Comparison of ENCODE assay signal across 1 cellular context in genomic region chr16:81042821-81043220, GRCh38.
TF ChIP-seq lines count a peak whose summit lies in the region.

No MANE protein-coding gene starts in this region.

TF ChIP-seq in HepG2, 621 proteins besides CTCF, POLR2A, EP300 and RAD21:
- TF ChIP-seq PAXIP1 (CRISPR knock-in tag; conservative IDR thresholded peaks at IDR 0.05) (0 out of 2 replicates have a peak, but pooled peaks have one; percentile 17), SOX6 (IDR thresholded peaks at IDR 0.05) (no peak), SOX6 (CRISPR knock-in tag; IDR thresholded peaks at IDR 0.05) (peak; percentile 62), SOX5 (CRISPR knock-in tag; IDR thresholded peaks at IDR 0.05; ENCODE audit: borderline replicate concordance) (peak; percentile 48; the same call in 1 of the 2 replicates), KDM6A (CRISPR knock-in tag; IDR thresholded peaks at IDR 0.05; ENCODE audit: low read depth) (no peak), PHB2 (IDR thresholded peaks at IDR 0.05; ENCODE audit: partially characterized antibody) (no peak), CEBPB (IDR thresholded peaks at IDR 0.05; ENCODE audit: borderline replicate concordance, low read depth, low read length) (peak; percentile 83), CEBPG (CRISPR knock-in tag; IDR thresholded peaks at IDR 0.05) (peak; percentile 80), ZBTB43 (CRISPR knock-in tag; conservative IDR thresholded peaks at IDR 0.05) (no peak), SOX13 (IDR thresholded peaks at IDR 0.05) (no peak), SOX13 (CRISPR knock-in tag; conservative IDR thresholded peaks at IDR 0.05 in 1 of 2, IDR thresholded peaks at IDR 0.05 in 1 of 2) (peak in 1 of 2 experiments; percentile 41; a peak in 1 of 4 replicates), ATF6 (CRISPR knock-in tag; conservative IDR thresholded peaks at IDR 0.05) (no peak)
